In the genomic region with DNA sequence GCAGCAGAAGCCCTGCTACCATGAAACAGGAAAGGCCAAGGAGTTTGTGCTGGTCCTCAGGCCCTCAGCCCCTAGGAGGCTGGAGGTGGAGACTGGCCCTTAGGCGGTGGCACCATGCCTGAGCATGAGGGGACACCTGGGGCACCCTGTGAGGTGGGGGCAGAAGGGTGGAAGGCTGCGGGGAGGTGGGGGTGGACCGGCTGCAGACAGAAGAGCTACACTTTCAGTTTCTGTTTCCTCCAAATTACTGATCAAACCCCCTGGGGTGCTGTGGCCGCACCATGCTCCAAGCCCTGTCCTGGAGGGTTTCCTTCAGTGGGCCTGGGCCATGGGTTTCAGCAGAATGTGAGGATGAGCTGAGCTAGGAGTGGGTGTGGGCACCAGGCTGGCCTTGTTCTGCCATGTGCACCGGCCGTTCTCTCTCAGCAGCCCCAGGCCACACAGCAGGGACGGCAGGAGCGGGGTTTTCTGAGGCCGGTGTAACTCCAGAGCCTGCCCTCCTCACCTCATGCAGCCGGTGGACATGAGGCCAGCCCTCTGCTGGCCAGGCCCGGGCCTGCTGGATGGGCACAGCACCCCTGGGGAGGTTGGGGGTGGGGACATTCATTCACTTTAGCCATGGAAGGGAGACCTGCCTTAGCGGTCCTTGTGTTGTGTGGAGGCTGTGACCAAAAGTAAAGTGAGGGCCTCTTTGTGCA, we compare ENCODE assay signal across 11 cellular contexts. TPM values are rescaled to one million over a fixed set of nuclear protein-coding genes. Genes with fewer than 3 reads are reported as not detected.
A peak's percentile ranks its signal among the peaks of the same experiment; 100 is the strongest.
DNase-seq lines count a peak whose midpoint lies in the region; ATAC-seq and TF ChIP-seq lines count a peak whose summit lies in the region.
"Had no signal": no experiment of that assay in that cellular context is flagged by ENCODE, and none has a peak within 500 bp of the region (broad histone marks: within the 10 kb centered on the region; RNA-seq: fewer than 3 reads in every experiment).

No MANE protein-coding gene starts in this region.

- peaks cover 7% of the 10 kb centered on the region for H3K27me3 Mint-ChIP-seq in neural progenitor cell (ENCODE audit: insufficient read depth, low read depth)
- peaks cover 12% of the 10 kb centered on the region for H3K27me3 Mint-ChIP-seq in mesothelial cell of epicardium (ENCODE audit: low read depth)

- DNase-seq in AG10803 (ENCODE audit: low read depth) (no peak), brain microvascular endothelial cell (no peak), neural progenitor cell (ENCODE audit: low spot score) (no peak), GF-D8 (lab: John Stamatoyannopoulos, UW) (no peak), mucosa of descending colon (no peak), mesothelial cell of epicardium (ENCODE audit: low spot score in 2 of 2, unreplicated experiment in 2 of 2) (no peak)
- DNase-seq: Right ventricle myocardium superior, stomach had no signal

- H3K9me3 Mint-ChIP-seq in neural progenitor cell (no peaks in the 10 kb centered on the region), mesothelial cell of epicardium (no peaks in the 10 kb centered on the region)

- H4K20me1 ChIP-seq in neural progenitor cell (ENCODE audit: low read depth) = no peaks in the 10 kb centered on the region

- H3K4me1 ChIP-seq in neural progenitor cell (no peaks in the 10 kb centered on the region), mucosa of descending colon (ENCODE audit: low read depth) (no peaks in the 10 kb centered on the region)

- in situ Hi-C loops in brain microvascular endothelial cell (cut with HindIII; ENCODE audit: low pct_ligation_motif_present, low sequenced_read_pairs) = no loop called here

- H3K4me3 ChIP-seq in AG10803 (ENCODE audit: low read length) = no peak overlapping the region
- H3K4me3 ChIP-seq in brain microvascular endothelial cell (ENCODE audit: low read depth, low read length) = no peak overlapping the region
- no peak overlapping the region for H3K4me3 ChIP-seq in neural progenitor cell
- no peak overlapping the region for H3K4me3 ChIP-seq in mucosa of descending colon
- H3K4me3 ChIP-seq: skin epidermis had no signal

- H3K27ac ChIP-seq in brain microvascular endothelial cell = no peak overlapping the region
- no peak overlapping the region for H3K27ac ChIP-seq in neural progenitor cell
- H3K27ac ChIP-seq: skin epidermis, stomach had no signal

- no peaks in the 10 kb centered on the region for H3K36me3 ChIP-seq in brain microvascular endothelial cell (replicated peaks)
- no peaks in the 10 kb centered on the region for H3K36me3 ChIP-seq in neural progenitor cell
- H3K36me3 ChIP-seq in mucosa of descending colon (ENCODE audit: low read depth) = no peaks in the 10 kb centered on the region

- H3K36me3 Mint-ChIP-seq in neural progenitor cell (no peaks in the 10 kb centered on the region), mesothelial cell of epicardium (no peaks in the 10 kb centered on the region)

- H3K4me3 Mint-ChIP-seq in neural progenitor cell = no peak overlapping the region
- no peak overlapping the region for H3K4me3 Mint-ChIP-seq in mesothelial cell of epicardium

- ATAC-seq in GM18517 (IDR thresholded peaks at IDR 0.05; ENCODE audit: unreplicated experiment) = peak; percentile 34
- ATAC-seq in HG03432 (IDR thresholded peaks at IDR 0.05; ENCODE audit: unreplicated experiment) = peak; percentile 33
- ATAC-seq in mucosa of descending colon = no peak

- no peak overlapping the region for H3K9ac ChIP-seq in neural progenitor cell

- no peak overlapping the region for H2AFZ ChIP-seq in neural progenitor cell (replicated peaks)

- no peaks in the 10 kb centered on the region for H3K79me2 ChIP-seq in neural progenitor cell (ENCODE audit: low read depth)

- intact Hi-C loops in mucosa of descending colon (cut with DNase I, micrococcal nuclease) = no loop called here

- no peaks in the 10 kb centered on the region for H3K9me3 ChIP-seq in neural progenitor cell (ENCODE audit: low read depth)
- H3K9me3 ChIP-seq in mucosa of descending colon = no peaks in the 10 kb centered on the region
- H3K9me3 ChIP-seq: stomach had no signal

- H3K4me1 Mint-ChIP-seq in neural progenitor cell = peaks cover 12% of the 10 kb centered on the region
- H3K4me1 Mint-ChIP-seq in mesothelial cell of epicardium = no peaks in the 10 kb centered on the region

- H3F3A ChIP-seq in neural progenitor cell (ENCODE audit: low read depth) = no peaks in the 10 kb centered on the region

- no peaks in the 10 kb centered on the region for H3K27me3 ChIP-seq in brain microvascular endothelial cell (replicated peaks)
- no peaks in the 10 kb centered on the region for H3K27me3 ChIP-seq in neural progenitor cell
- H3K27me3 ChIP-seq: stomach had no signal

- peak; percentile 14; the same call in 1 of the 2 replicates for TF ChIP-seq CTCF in AG10803 (conservative IDR thresholded peaks at IDR 0.05; ENCODE audit: low read length)
- TF ChIP-seq CTCF in brain microvascular endothelial cell (IDR thresholded peaks at IDR 0.05; ENCODE audit: low read depth, low read length, missing control alignments) = peak; percentile 45
- TF ChIP-seq CTCF in neural progenitor cell (IDR thresholded peaks at IDR 0.05) = no peak
- no peak for TF ChIP-seq CTCF in mucosa of descending colon (IDR thresholded peaks at IDR 0.05)
- no peak for TF ChIP-seq CTCF in mesothelial cell of epicardium (IDR thresholded peaks at IDR 0.05; ENCODE audit: unreplicated experiment)

- H3K27ac Mint-ChIP-seq in neural progenitor cell (no peak overlapping the region), mesothelial cell of epicardium (no peak overlapping the region)

- H3K4me2 ChIP-seq in neural progenitor cell = no peak overlapping the region

RNA-seq across cellular contexts. Expression of a gene that starts 51.5 kb away (rescaled TPM):
- total RNA-seq in neural progenitor cell (ENCODE audit: low replicate concordance) (55.4 and 57.4 TPM in 2 replicates), mucosa of descending colon (100 to 1,000 TPM in 2 of 3 donors, 10 to 100 TPM in 1; 73.8 to 129 (median 124) TPM), mesothelial cell of epicardium (30.9 to 34.6 TPM (median 33.0 TPM) in 3 replicates)

RNA-seq across cellular contexts. Expression of a gene that starts 52.7 kb away (rescaled TPM):
- total RNA-seq in neural progenitor cell (ENCODE audit: low replicate concordance) (4.8 and 6.5 TPM in 2 replicates), mucosa of descending colon (under 1 TPM; 0.12 to 0.27 (median 0.13) TPM), mesothelial cell of epicardium (3.9 to 5.1 TPM (median 5.0 TPM) in 3 replicates)
- total RNA-seq: Right ventricle myocardium superior, stomach had no signal

Comparison
In these comparisons a context has a peak if more than half of its experiments do, and no peak if none do; other contexts are left out.
1. CTCF ChIP-seq: peak in AG10803 (single experiment) and brain microvascular endothelial cell (single experiment); none in neural progenitor cell (single experiment), mucosa of descending colon (single experiment) and mesothelial cell of epicardium (single experiment).